In the genomic region with DNA sequence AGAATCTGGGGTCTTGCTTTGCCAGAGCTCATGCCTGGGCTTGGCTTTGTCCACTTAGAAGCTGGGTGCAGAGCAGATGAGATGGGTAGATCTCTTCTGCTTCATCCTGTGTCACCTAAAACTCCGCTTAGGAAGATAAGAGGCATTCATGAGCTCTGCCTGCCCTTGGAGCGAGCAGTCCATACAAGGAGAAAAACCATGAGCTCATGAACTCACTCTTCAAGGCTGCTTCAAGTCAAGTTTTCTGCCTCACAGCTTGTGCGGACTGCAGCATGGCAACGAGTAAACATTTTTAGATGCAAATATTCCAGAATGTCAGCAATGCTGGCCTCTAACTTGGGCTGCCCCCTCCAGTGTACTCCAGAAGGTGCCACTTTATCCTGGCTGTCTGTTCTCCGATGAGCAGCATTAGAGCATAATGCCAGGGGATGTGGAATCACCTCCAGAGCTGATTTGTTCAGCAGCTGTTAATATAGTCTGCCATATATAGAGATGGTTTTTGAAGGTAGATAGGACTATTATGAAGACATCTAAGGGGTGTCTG, we compare ENCODE assay signal across 16 cellular contexts. TPM values are rescaled to one million over a fixed set of nuclear protein-coding genes. Genes with fewer than 3 reads are reported as not detected.
"Had no signal": no experiment of that assay in that cellular context is flagged by ENCODE, and none has a peak within 500 bp of the region (broad histone marks: within the 10 kb centered on the region; RNA-seq: fewer than 3 reads in every experiment).

No MANE protein-coding gene starts in this region.

- DNase-seq: activated CD4-positive, CD25-positive, alpha-beta regulatory T cell treated with anti-CD3 and anti-CD28 coated beads, Interleukin-2, amount 50 U/mL, for 72 hours; activated naive CD8-positive, alpha-beta T cell treated with anti-CD3 and anti-CD28 coated beads for 36 hours; amygdala; body of pancreas; central memory CD4-positive, alpha-beta T cell; colonic mucosa; hypothalamus; stimulated activated CD4-positive, alpha-beta T cell treated with anti-CD3 and anti-CD28 coated beads, Interleukin-2, amount 100 ng/mL, for 48 hours; stimulated activated naive CD8-positive, alpha-beta T cell treated with anti-CD3 and anti-CD28 coated beads, Interleukin-15, Interleukin-2, amounts not matched to agents 100 U/mL and 50 U/mL, for 24 hours; T-cell; T1000 had no signal

- ATAC-seq: body of pancreas; stimulated activated naive CD8-positive, alpha-beta T cell treated with anti-CD3 and anti-CD28 coated beads, Interleukin-15, Interleukin-2, amounts not matched to agents 100 U/mL and 50 U/mL, for 24 hours; T-cell had no signal

- H3K36me3 ChIP-seq: colonic mucosa, suprapubic skin had no signal

- H3K9me3 ChIP-seq: body of pancreas, colonic mucosa, suprapubic skin had no signal

- H3K27me3 ChIP-seq: body of pancreas, colonic mucosa had no signal

- H3K27ac ChIP-seq: body of pancreas, colonic mucosa, suprapubic skin had no signal

- H3K4me3 ChIP-seq: body of pancreas, colonic mucosa, lung, suprapubic skin had no signal

- H3K4me1 ChIP-seq: colonic mucosa had no signal

RNA-seq across cellular contexts. Expression of gene IP6K3, which starts 24.5 kb away (rescaled TPM):
- total RNA-seq: activated CD8-positive, alpha-beta memory T cell treated with anti-CD3 and anti-CD28 coated beads for 36 hours; activated naive CD8-positive, alpha-beta T cell treated with anti-CD3 and anti-CD28 coated beads for 36 hours; activated T-helper 1 cell treated with anti-CD3 and anti-CD28 coated beads, Interleukin-12 subunit alpha, Interleukin-12 subunit beta, Interleukin-2, Interleukin-4 antibody, amounts not matched to agents 30 ng/mL and 10 ng/mL and 1 ng/mL, durations not matched to agents 14 hours and 24 hours and 36 hours; body of pancreas; glomerular endothelial cell; T-cell had no signal
